Comparison of ENCODE assay signal across 1 cellular context in genomic region chr17:32610943-32611342, GRCh38.
TF ChIP-seq lines count a peak whose summit lies in the region.

No MANE protein-coding gene starts in this region.

TF ChIP-seq in K562, 482 proteins besides CTCF, POLR2A, EP300 and RAD21 (continued from another document):
- TF ChIP-seq ARID3B (CRISPR knock-in tag; IDR thresholded peaks at IDR 0.05; ENCODE audit: borderline replicate concordance), result no peak
